In genomic region chr12:13222076-13222475, GRCh38 we compare ENCODE assay signal across 15 cellular contexts. TPM values are rescaled to one million over a fixed set of nuclear protein-coding genes. Genes with fewer than 3 reads are reported as not detected.
DNase-seq lines count a peak whose midpoint lies in the region; ATAC-seq and TF ChIP-seq lines count a peak whose summit lies in the region.
"Had no signal": no experiment of that assay in that cellular context is flagged by ENCODE, and none has a peak within 500 bp of the region (broad histone marks: within the 10 kb centered on the region; RNA-seq: fewer than 3 reads in every experiment).

No MANE protein-coding gene starts in this region.

- TF ChIP-seq CTCF in body of pancreas (IDR thresholded peaks at IDR 0.05) (no peak), hepatocyte (IDR thresholded peaks at IDR 0.05; ENCODE audit: poor library complexity) (no peak), transverse colon (IDR thresholded peaks at IDR 0.05) (no peak), Caco-2 (IDR thresholded peaks at IDR 0.05; ENCODE audit: insufficient read depth in 1 of 2, low read depth in 1 of 2, low read length in 1 of 2, severe bottlenecking in 1 of 2, unreplicated experiment in 1 of 2) (no peak)

- no peaks in the 10 kb centered on the region for H3K27me3 ChIP-seq in body of pancreas
- no peaks in the 10 kb centered on the region for H3K27me3 ChIP-seq in hepatocyte
- H3K27me3 ChIP-seq in transverse colon = no peaks in the 10 kb centered on the region
- no peaks in the 10 kb centered on the region for H3K27me3 ChIP-seq in Caco-2 (replicated peaks; ENCODE audit: control insufficient read depth, insufficient read depth, low read length)
- H3K27me3 ChIP-seq: dorsolateral prefrontal cortex had no signal

- H2AFZ ChIP-seq in hepatocyte = no peak overlapping the region

- H3K4me2 ChIP-seq in hepatocyte = no peak overlapping the region

- H3K27ac ChIP-seq in body of pancreas = no peak overlapping the region
- no peak overlapping the region for H3K27ac ChIP-seq in hepatocyte
- peak overlapping the region in 1 of 4 donors; percentile 26 for H3K27ac ChIP-seq in transverse colon
- H3K27ac ChIP-seq: dorsolateral prefrontal cortex had no signal

- no peaks in the 10 kb centered on the region for H3K36me3 Mint-ChIP-seq in activated naive CD8-positive, alpha-beta T cell treated with anti-CD3 and anti-CD28 coated beads, Interleukin-2, amount 50 U/mL, for 24 hours (ENCODE audit: low read depth)
- no peaks in the 10 kb centered on the region for H3K36me3 Mint-ChIP-seq in activated naive CD8-positive, alpha-beta T cell treated with anti-CD3 and anti-CD28 coated beads for 36 hours
- no peaks in the 10 kb centered on the region for H3K36me3 Mint-ChIP-seq in Caco-2 (ENCODE audit: insufficient read depth, unreplicated experiment)

- H3K4me3 ChIP-seq in body of pancreas (no peak overlapping the region), hepatocyte (no peak overlapping the region), transverse colon (no peak overlapping the region), Caco-2 (ENCODE audit: low read depth, low read length) (no peak overlapping the region)
- H3K4me3 ChIP-seq: dorsolateral prefrontal cortex had no signal

- intact Hi-C loops in body of pancreas (cut with DNase I) = no loop called here
- intact Hi-C loops in transverse colon (cut with DNase I; ENCODE audit: low total_unique reads) = no loop called here
- intact Hi-C loops in Caco-2 (cut with micrococcal nuclease; ENCODE audit: unreplicated experiment) = no loop called here

- peaks cover 12% of the 10 kb centered on the region for H3K27me3 Mint-ChIP-seq in activated naive CD8-positive, alpha-beta T cell treated with anti-CD3 and anti-CD28 coated beads, Interleukin-2, amount 50 U/mL, for 24 hours
- H3K27me3 Mint-ChIP-seq in activated naive CD8-positive, alpha-beta T cell treated with anti-CD3 and anti-CD28 coated beads for 36 hours = peaks cover 7% of the 10 kb centered on the region
- peaks cover 2% of the 10 kb centered on the region for H3K27me3 Mint-ChIP-seq in Caco-2 (ENCODE audit: insufficient read depth, unreplicated experiment)

- H3K36me3 ChIP-seq in body of pancreas (replicated peaks in 1 of 2; ENCODE audit: insufficient read depth in 1 of 2, low read depth in 2 of 2) = no peaks in the 10 kb centered on the region
- no peaks in the 10 kb centered on the region for H3K36me3 ChIP-seq in hepatocyte (replicated peaks; ENCODE audit: insufficient read depth, low read depth)
- no peaks in the 10 kb centered on the region for H3K36me3 ChIP-seq in transverse colon
- H3K36me3 ChIP-seq in Caco-2 (ENCODE audit: control insufficient read depth, insufficient read depth, low read length) = no peaks in the 10 kb centered on the region

- no peaks in the 10 kb centered on the region for H3K9me3 ChIP-seq in body of pancreas
- H3K9me3 ChIP-seq in hepatocyte (ENCODE audit: low read depth) = no peaks in the 10 kb centered on the region
- H3K9me3 ChIP-seq in transverse colon = no peaks in the 10 kb centered on the region
- no peaks in the 10 kb centered on the region; the same call in 1 of the 2 replicates for H3K9me3 ChIP-seq in Caco-2

- TF ChIP-seq POLR2A in body of pancreas (IDR thresholded peaks at IDR 0.05) (no peak), transverse colon (IDR thresholded peaks at IDR 0.05) (no peak)

- H3K4me1 Mint-ChIP-seq in activated naive CD8-positive, alpha-beta T cell treated with anti-CD3 and anti-CD28 coated beads, Interleukin-2, amount 50 U/mL, for 24 hours = no peaks in the 10 kb centered on the region
- H3K4me1 Mint-ChIP-seq in activated naive CD8-positive, alpha-beta T cell treated with anti-CD3 and anti-CD28 coated beads for 36 hours = no peaks in the 10 kb centered on the region
- H3K4me1 Mint-ChIP-seq in Caco-2 (ENCODE audit: low read depth, unreplicated experiment) = peaks cover 21% of the 10 kb centered on the region
- H3K4me1 Mint-ChIP-seq: neural crest cell had no signal

- CTCF ChIA-PET in Caco-2 (lab: Charles Lee) = interaction anchor here (0.7 to 1.5 kb wide), 2 partner anchors 10 to 121 kb away, joined by 3 to 4 read pairs; no protein-coding TSS in a partner anchor

- POLR2A ChIA-PET in Caco-2 (lab: Charles Lee) = no interaction called here

- no peak overlapping the region for H3K27ac Mint-ChIP-seq in activated naive CD8-positive, alpha-beta T cell treated with anti-CD3 and anti-CD28 coated beads, Interleukin-2, amount 50 U/mL, for 24 hours
- H3K27ac Mint-ChIP-seq in activated naive CD8-positive, alpha-beta T cell treated with anti-CD3 and anti-CD28 coated beads for 36 hours = no peak overlapping the region
- H3K27ac Mint-ChIP-seq in Caco-2 (ENCODE audit: unreplicated experiment) = no peak overlapping the region

- no peaks in the 10 kb centered on the region for H3K9me2 ChIP-seq in hepatocyte (replicated peaks; ENCODE audit: insufficient read depth)

- BruUV-seq in Caco-2 (replicated peaks; lab: Mats Ljungman, UMichigan) = no TSS peak

- H3K9me3 Mint-ChIP-seq in activated naive CD8-positive, alpha-beta T cell treated with anti-CD3 and anti-CD28 coated beads, Interleukin-2, amount 50 U/mL, for 24 hours = no peaks in the 10 kb centered on the region
- H3K9me3 Mint-ChIP-seq in activated naive CD8-positive, alpha-beta T cell treated with anti-CD3 and anti-CD28 coated beads for 36 hours = no peaks in the 10 kb centered on the region
- H3K9me3 Mint-ChIP-seq in Caco-2 (ENCODE audit: unreplicated experiment) = peaks cover 22% of the 10 kb centered on the region

- peak; percentile 10 for ATAC-seq in activated naive CD8-positive, alpha-beta T cell treated with anti-CD3 and anti-CD28 coated beads, Interleukin-2, amount 50 U/mL, for 24 hours
- ATAC-seq in body of pancreas (no peak), GM21390 (IDR thresholded peaks at IDR 0.05; ENCODE audit: unreplicated experiment) (no peak)

- WGBS in body of pancreas, 2 donors = 46 to 52% methylated on average over 5 of the region's 5 CpGs
- WGBS in hepatocyte (ENCODE audit: low lambda C conversion rate, missing lambda C conversion rate) = 84% methylated on average over 5 of the region's 5 CpGs
- 60 to 100% methylated on average over 1 to 5 of the region's 5 CpGs for WGBS in transverse colon (ENCODE audit: low coverage in 1 of 2), 2 donors

- no peak overlapping the region for H3K4me3 Mint-ChIP-seq in activated naive CD8-positive, alpha-beta T cell treated with anti-CD3 and anti-CD28 coated beads, Interleukin-2, amount 50 U/mL, for 24 hours
- H3K4me3 Mint-ChIP-seq in activated naive CD8-positive, alpha-beta T cell treated with anti-CD3 and anti-CD28 coated beads for 36 hours = no peak overlapping the region
- no peak overlapping the region for H3K4me3 Mint-ChIP-seq in Caco-2 (ENCODE audit: unreplicated experiment)
- H3K4me3 Mint-ChIP-seq: neural crest cell had no signal

- TF ChIP-seq EP300 in transverse colon (IDR thresholded peaks at IDR 0.05; ENCODE audit: low read depth) = no peak

- H3K4me1 ChIP-seq in body of pancreas (peaks cover 3% of the 10 kb centered on the region), hepatocyte (ENCODE audit: insufficient read depth) (no peaks in the 10 kb centered on the region), transverse colon (peaks cover 0 to 14% (median 10%) of the 10 kb centered on the region in 4 donors), Caco-2 (peaks cover 16% of the 10 kb centered on the region)

- H4K20me1 ChIP-seq in hepatocyte (ENCODE audit: insufficient read depth, poor library complexity, severe bottlenecking) = no peaks in the 10 kb centered on the region

- in situ Hi-C loops in transverse colon (cut with MboI; ENCODE audit: low pct_ligation_motif_present in 1 of 4, low pct_unique_long_range_greater_than_20kb in 1 of 4, low sequenced_read_pairs in 3 of 4) = loop anchor here in 2 of 4 donors (10.0 kb wide), 1 partner anchor 307 kb away; no protein-coding TSS in a partner anchor

- no peak for DNase-seq in activated naive CD8-positive, alpha-beta T cell treated with anti-CD3 and anti-CD28 coated beads, Interleukin-2, amount 50 U/mL, for 24 hours
- no peak for DNase-seq in activated naive CD8-positive, alpha-beta T cell treated with anti-CD3 and anti-CD28 coated beads for 36 hours
- DNase-seq in body of pancreas = peak; percentile 12 to 28 (median 23)
- DNase-seq in hepatocyte (ENCODE audit: low spot score) = peak; percentile 34
- peak; percentile 83 for DNase-seq in transverse colon
- no peak for DNase-seq in SKM-1 (lab: John Stamatoyannopoulos, UW; ENCODE audit: unreplicated experiment)
- DNase-seq in Caco-2 = no peak
- DNase-seq: ACHN; activated T-cell treated with anti-CD3 and anti-CD28 coated beads, Interleukin-2, amount 50 U/mL, for 48 hours; amygdala; dorsolateral prefrontal cortex; NCI-H2029; SW 1271 had no signal

- H3K79me2 ChIP-seq in hepatocyte = no peaks in the 10 kb centered on the region

RNA-seq across cellular contexts. Expression of gene EMP1, which starts 25.6 kb away (rescaled TPM):
- 1 to 10 TPM; 3.2 to 4.4 TPM for total RNA-seq in activated naive CD8-positive, alpha-beta T cell treated with anti-CD3 and anti-CD28 coated beads for 36 hours
- total RNA-seq in body of pancreas (10 to 100 TPM; 29.0 to 40.5 TPM), hepatocyte (39.9 and 67.3 TPM in 2 replicates), transverse colon (100 to 1,000 TPM in 3 of 4 donors, 10 to 100 TPM in 1; 43.2 to 837 (median 738) TPM), Caco-2 (2022) (6.6 and 10.2 TPM in 2 replicates)
- 51.1 and 52.6 TPM in 2 replicates for polyA plus RNA-seq in hepatocyte

Comparison
In these comparisons a context has a peak if more than half of its experiments do, and no peak if none do; other contexts are left out.
1. DNase-seq: peak in body of pancreas (4 of 4), hepatocyte (single experiment) and transverse colon (single experiment); none in activated naive CD8-positive, alpha-beta T cell treated with anti-CD3 and anti-CD28 coated beads, Interleukin-2, amount 50 U/mL, for 24 hours (single experiment), activated naive CD8-positive, alpha-beta T cell treated with anti-CD3 and anti-CD28 coated beads for 36 hours (single experiment), SKM-1 (single experiment) and Caco-2 (0 of 2).